Comparison of ENCODE assay signal across 16 cellular contexts in genomic region chr9:89738137-89738932, GRCh38.
DNase-seq lines count a peak whose midpoint lies in the region; ATAC-seq and TF ChIP-seq lines count a peak whose summit lies in the region.
"Had no signal": no experiment of that assay in that cellular context is flagged by ENCODE, and none has a peak within 500 bp of the region (broad histone marks: within the 10 kb centered on the region; RNA-seq: fewer than 3 reads in every experiment).

No MANE protein-coding gene starts in this region.

- H2BK120ac ChIP-seq in mesendoderm (ENCODE audit: low read depth, low read length): no peak overlapping the region

- H3K18ac ChIP-seq in mesendoderm (ENCODE audit: low read length): no peak overlapping the region

- no peak overlapping the region for H2BK15ac ChIP-seq in mesendoderm (replicated peaks; ENCODE audit: low read depth)

- H3K9me3 ChIP-seq in heart left ventricle: no peaks in the 10 kb centered on the region
- H3K9me3 ChIP-seq: neutrophil, Peyer's patch, testis had no signal

- H3K27me3 ChIP-seq in heart left ventricle (no peaks in the 10 kb centered on the region), mesendoderm (ENCODE audit: insufficient read depth, low read length, poor library complexity) (no peaks in the 10 kb centered on the region)
- H3K27me3 ChIP-seq: neutrophil, Peyer's patch, testis had no signal

- H3K36me3 ChIP-seq in heart left ventricle (no peaks in the 10 kb centered on the region), mesendoderm (ENCODE audit: control insufficient read depth, insufficient read depth, low read length) (no peaks in the 10 kb centered on the region)
- H3K36me3 ChIP-seq: neutrophil, Peyer's patch had no signal

- no peak overlapping the region for H3K4me2 ChIP-seq in mesendoderm (ENCODE audit: low read length)

- 71 to 84% (median 72%) methylated on average over 11 of the region's 11 CpGs for WGBS in heart left ventricle, 4 donors
- no CpG with 5 or more reads among the region's 11 CpGs for whole genome bisulfite sequencing in mesendoderm (ENCODE audit: extremely low coverage, insufficient coverage, low lambda C conversion rate)

- no peak overlapping the region for H2BK5ac ChIP-seq in mesendoderm (ENCODE audit: low read length)

- no peak overlapping the region for H3K27ac ChIP-seq in heart left ventricle
- H3K27ac ChIP-seq in mesendoderm (ENCODE audit: low read depth, low read length): no peak overlapping the region
- H3K27ac ChIP-seq: neutrophil, Peyer's patch, testis had no signal

- no peak overlapping the region for H2AK5ac ChIP-seq in mesendoderm (ENCODE audit: low read length)

- DNase-seq in ELF-1 (ENCODE audit: low read depth, low spot score) (peak; percentile 30), HuH-7.5 (ENCODE audit: low spot score) (peak; percentile 32), heart left ventricle (no peak), mesendoderm (peak; percentile 65), MV-4-11 (lab: John Stamatoyannopoulos, UW) (no peak), NCI-H2107 (lab: John Stamatoyannopoulos, UW) (no peak), DMS153 treated with DMSO at 0.1 percent for 48 hours (lab: John Stamatoyannopoulos, UW; ENCODE audit: unreplicated experiment) (no peak)
- DNase-seq: activated CD4-positive, CD25-positive, alpha-beta regulatory T cell; activated CD8-positive, alpha-beta memory T cell treated with anti-CD3 and anti-CD28 coated beads, Interleukin-2, amount 10 ng/mL, durations not matched to agents 7 days and 5 days; activated naive CD4-positive, alpha-beta T cell; DMS53; NCI-H2081; stimulated activated CD4-positive, alpha-beta T cell treated with anti-CD3 and anti-CD28 coated beads, Interleukin-4, amount 100 ng/mL, for 1 hour; testis had no signal

- no peak overlapping the region for H3K9ac ChIP-seq in mesendoderm (ENCODE audit: low read length)

- no peak overlapping the region for H3K23ac ChIP-seq in mesendoderm (ENCODE audit: low read length)

- H4K8ac ChIP-seq in mesendoderm (ENCODE audit: low read depth, low read length): no peak overlapping the region

- no peaks in the 10 kb centered on the region for H3K79me1 ChIP-seq in mesendoderm (ENCODE audit: low read length)

- no peak overlapping the region for H3K4me3 ChIP-seq in heart left ventricle
- H3K4me3 ChIP-seq in mesendoderm (ENCODE audit: low read length): no peak overlapping the region
- H3K4me3 ChIP-seq: Peyer's patch, testis had no signal

- no peaks in the 10 kb centered on the region for H3K79me2 ChIP-seq in mesendoderm (ENCODE audit: control insufficient read depth, insufficient read depth, low read length)

- no peak overlapping the region for H4K5ac ChIP-seq in mesendoderm (ENCODE audit: low read length)

- ATAC-seq in heart left ventricle: peak; percentile 40 to 62 (median 46)
- ATAC-seq: activated CD8-positive, alpha-beta memory T cell treated with anti-CD3 and anti-CD28 coated beads, Interleukin-2, amount 10 ng/mL, durations not matched to agents 7 days and 5 days had no signal

- H3K4me1 ChIP-seq in heart left ventricle (peaks cover 0 to 31% (median under 1%) of the 10 kb centered on the region in 12 donors), mesendoderm (ENCODE audit: control insufficient read depth, low read depth, low read length) (peaks cover 2% of the 10 kb centered on the region)

- intact Hi-C loops in heart left ventricle (cut with DNase I): loop anchor here in 6 of 10 donors (2.0 to 10.0 kb wide), 7 partner anchors 56 to 359 kb away; partner anchors contain the start of gene GADD45G (in 3 of the 6)

- H3K56ac ChIP-seq in mesendoderm (ENCODE audit: low read length): peak overlapping the region; percentile 57

- no peak for TF ChIP-seq POLR2A in heart left ventricle (IDR thresholded peaks at IDR 0.05)

- TF ChIP-seq CTCF in heart left ventricle (IDR thresholded peaks at IDR 0.05): peak in 5 of 12 donors; percentile 11 to 20 (median 13)

- H3K4ac ChIP-seq in mesendoderm (ENCODE audit: low read depth, low read length): no peak overlapping the region

Comparison
In these comparisons a context has a peak if more than half of its experiments do, and no peak if none do; other contexts are left out.
1. DNase-seq: peak in ELF-1 (single experiment), HuH-7.5 (single experiment) and mesendoderm (single experiment); none in heart left ventricle (0 of 5), MV-4-11 (single experiment), NCI-H2107 (single experiment) and DMS153 treated with DMSO at 0.1 percent for 48 hours (single experiment).